8 cellular contexts compared by ENCODE assay signal in the genomic region with DNA sequence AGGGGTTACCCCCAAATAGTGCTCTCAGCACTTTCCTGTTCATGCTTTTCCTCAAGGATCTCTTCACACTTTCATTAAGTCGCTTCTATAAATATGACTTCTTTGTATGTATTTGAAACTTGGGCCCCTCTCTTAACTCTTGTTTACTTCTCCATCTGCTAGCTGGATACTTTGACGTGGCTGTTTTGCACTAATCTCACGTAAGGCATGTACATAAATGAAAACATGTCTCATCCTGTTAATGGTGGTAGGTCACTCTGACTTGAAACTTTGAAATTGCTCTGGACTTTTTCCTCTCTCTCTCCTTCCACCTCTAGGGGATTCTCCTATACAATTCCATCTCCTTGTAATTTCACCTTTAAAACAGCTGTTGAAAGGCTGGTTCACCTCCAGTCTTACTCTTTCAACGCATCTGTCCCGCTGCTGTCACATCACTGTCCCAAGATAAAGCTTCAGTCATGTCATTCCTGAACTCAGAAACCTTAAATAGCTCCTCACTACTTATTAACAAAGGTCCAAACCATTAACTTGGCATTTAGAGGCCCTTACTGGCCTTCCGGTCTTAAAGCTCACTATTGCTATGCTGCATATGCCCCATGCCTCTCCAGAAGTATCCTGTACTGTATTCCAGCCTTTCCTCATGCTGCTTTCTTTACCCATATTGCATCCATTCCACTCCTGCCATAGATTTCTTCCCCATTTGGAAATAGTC. TPM values are rescaled to one million over a fixed set of nuclear protein-coding genes. Genes with fewer than 3 reads are reported as not detected.
DNase-seq lines count a peak whose midpoint lies in the region; ATAC-seq lines count a peak whose summit lies in the region.

No MANE protein-coding gene starts in this region.

- H3K27ac Mint-ChIP-seq in dendritic cell treated with granulocyte-macrophage colony-stimulating factor and Interleukin-4, amounts not matched to agents 40 ng/mL and 50 ng/mL, for 4 days: peak overlapping the region; percentile 99
- H3K27ac Mint-ChIP-seq in naive thymus-derived CD8-positive, alpha-beta T cell: peak overlapping the region; percentile 100

- H3K27me3 ChIP-seq in BLaER1 (no peaks in the 10 kb centered on the region), MG63 (no peaks in the 10 kb centered on the region)

- no peaks in the 10 kb centered on the region for H3K9me3 Mint-ChIP-seq in dendritic cell treated with granulocyte-macrophage colony-stimulating factor and Interleukin-4, amounts not matched to agents 40 ng/mL and 50 ng/mL, for 4 days
- no peaks in the 10 kb centered on the region for H3K9me3 Mint-ChIP-seq in naive thymus-derived CD8-positive, alpha-beta T cell

- peak overlapping the region; percentile 91 for H3K4me3 Mint-ChIP-seq in dendritic cell treated with granulocyte-macrophage colony-stimulating factor and Interleukin-4, amounts not matched to agents 40 ng/mL and 50 ng/mL, for 4 days
- H3K4me3 Mint-ChIP-seq in naive thymus-derived CD8-positive, alpha-beta T cell: peak overlapping the region; percentile 93 to 100 (median 99)

- H3K36me3 Mint-ChIP-seq in dendritic cell treated with granulocyte-macrophage colony-stimulating factor and Interleukin-4, amounts not matched to agents 40 ng/mL and 50 ng/mL, for 4 days (ENCODE audit: low read depth): peaks cover 59% of the 10 kb centered on the region
- peaks cover 4 to 7% (median 5%) of the 10 kb centered on the region in 3 donors for H3K36me3 Mint-ChIP-seq in naive thymus-derived CD8-positive, alpha-beta T cell

- H4K20me1 ChIP-seq in BLaER1: peaks cover 14% of the 10 kb centered on the region

- ATAC-seq in naive thymus-derived CD8-positive, alpha-beta T cell: no peak
- ATAC-seq in GM21390 (IDR thresholded peaks at IDR 0.05; ENCODE audit: unreplicated experiment) (no peak), HG03457 (IDR thresholded peaks at IDR 0.05; ENCODE audit: unreplicated experiment) (no peak)

- DNase-seq in MG63: no peak
- no peak for DNase-seq in naive thymus-derived CD8-positive, alpha-beta T cell
- no peak for DNase-seq in activated effector memory CD4-positive, alpha-beta T cell treated with Interleukin-2 at 50 U/mL for 16 hours
- DNase-seq in NCI-H748 (lab: John Stamatoyannopoulos, UW; ENCODE audit: unreplicated experiment): no peak

- H3K9ac ChIP-seq in BLaER1: peak overlapping the region; percentile 92

- H3K9me3 ChIP-seq in BLaER1 (peaks cover 12% of the 10 kb centered on the region; the same call in 1 of the 2 replicates), MG63 (no peaks in the 10 kb centered on the region)

- peak overlapping the region; percentile 96 for H3K27ac ChIP-seq in BLaER1

- no peaks in the 10 kb centered on the region for H3K27me3 Mint-ChIP-seq in dendritic cell treated with granulocyte-macrophage colony-stimulating factor and Interleukin-4, amounts not matched to agents 40 ng/mL and 50 ng/mL, for 4 days
- H3K27me3 Mint-ChIP-seq in naive thymus-derived CD8-positive, alpha-beta T cell: no peaks in the 10 kb centered on the region

- H3K4me1 Mint-ChIP-seq in dendritic cell treated with granulocyte-macrophage colony-stimulating factor and Interleukin-4, amounts not matched to agents 40 ng/mL and 50 ng/mL, for 4 days (ENCODE audit: low read depth): peaks cover 52% of the 10 kb centered on the region
- peaks cover 22 to 61% (median 42%) of the 10 kb centered on the region in 4 donors for H3K4me1 Mint-ChIP-seq in naive thymus-derived CD8-positive, alpha-beta T cell

- peak overlapping the region; percentile 91 for H3K4me2 ChIP-seq in BLaER1

- H3K4me3 ChIP-seq in BLaER1: peak overlapping the region; percentile 84
- peak overlapping the region; percentile 98 for H3K4me3 ChIP-seq in MG63

- H3K36me3 ChIP-seq in BLaER1 (peaks cover 22% of the 10 kb centered on the region), MG63 (peaks cover 16% of the 10 kb centered on the region)

- POLR2A ChIA-PET in naive thymus-derived CD8-positive, alpha-beta T cell (lab: Charles Lee): interaction anchor here (0.5 to 3.4 kb wide), 10 partner anchors 9 to 391 kb away, joined by 3 to 34 read pairs (median 4); partner anchors contain the start of genes SLC30A4 and SQOR

- H3K4me1 ChIP-seq in BLaER1: peaks cover 44% of the 10 kb centered on the region

- intact Hi-C loops in dendritic cell treated with granulocyte-macrophage colony-stimulating factor and Interleukin-4, amounts not matched to agents 40 ng/mL and 50 ng/mL, for 4 days (cut with micrococcal nuclease): no loop called here

RNA-seq across cellular contexts. Expression of gene BLOC1S6, which starts 1.2 kb away (rescaled TPM):
- total RNA-seq in MG63 (2014; rRNA removed; shearing (Covaris generic); ENCODE audit: low replicate concordance): 57.1 and 154 TPM in 2 replicates
- total RNA-seq in naive thymus-derived CD8-positive, alpha-beta T cell: 10 to 100 TPM; 53.5 to 60.3 TPM
- polyA plus RNA-seq in naive thymus-derived CD8-positive, alpha-beta T cell: 10 to 100 TPM; 50.9 to 62.1 (median 58.8) TPM

RNA-seq across cellular contexts. Expression of gene SQOR, which starts 46.5 kb away (rescaled TPM):
- total RNA-seq in MG63 (2014; rRNA removed; shearing (Covaris generic); ENCODE audit: low replicate concordance): 58.2 and 82.8 TPM in 2 replicates
- 10 to 100 TPM; 30.4 to 38.9 TPM for total RNA-seq in naive thymus-derived CD8-positive, alpha-beta T cell
- 10 to 100 TPM; 58.6 to 68.3 (median 58.7) TPM for polyA plus RNA-seq in naive thymus-derived CD8-positive, alpha-beta T cell
